In the genomic region with DNA sequence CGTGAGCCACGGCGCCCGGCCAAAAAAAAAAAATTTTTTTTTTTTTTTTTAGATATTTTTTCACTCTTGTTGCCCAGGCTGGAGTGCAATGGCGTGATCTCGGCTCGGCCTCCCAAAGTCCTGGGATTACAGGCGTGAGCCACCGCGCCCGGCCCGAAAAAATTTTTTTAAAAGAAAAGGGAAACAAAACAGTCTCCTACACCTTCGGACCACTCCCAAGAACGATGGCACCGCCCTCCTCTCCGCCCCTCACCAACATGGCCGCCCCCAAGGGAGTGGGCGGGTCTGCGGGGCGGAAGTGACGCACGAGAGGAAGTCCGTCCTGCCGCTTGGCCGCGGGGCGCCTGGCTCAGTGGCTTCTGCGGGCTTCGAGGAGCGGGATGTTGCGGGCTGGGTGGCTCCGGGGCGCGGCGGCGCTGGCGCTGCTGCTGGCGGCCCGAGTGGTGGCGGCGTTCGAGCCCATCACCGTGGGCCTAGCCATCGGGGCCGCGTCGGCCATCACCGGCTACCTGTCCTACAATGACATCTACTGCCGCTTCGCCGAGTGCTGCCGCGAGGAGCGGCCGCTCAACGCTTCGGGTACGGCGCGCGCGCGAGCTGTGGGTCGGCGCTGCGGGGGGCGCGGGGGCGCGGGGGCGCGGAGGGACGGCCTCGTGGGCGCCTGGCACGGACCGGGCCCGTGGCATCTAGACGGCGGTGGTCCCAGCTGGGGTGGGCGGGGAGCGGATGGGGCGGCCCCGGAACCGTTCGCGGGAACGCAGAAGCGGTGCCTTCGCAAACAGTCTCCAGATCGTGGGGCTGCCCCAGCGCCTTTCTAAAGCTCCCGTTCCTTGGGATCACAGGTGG, we compare ENCODE assay signal across 8 cellular contexts. TPM values are rescaled to one million over a fixed set of nuclear protein-coding genes. Genes with fewer than 3 reads are reported as not detected.
DNase-seq lines count a peak whose midpoint lies in the region; ATAC-seq and TF ChIP-seq lines count a peak whose summit lies in the region.

TOR1B (plus strand) TSS at position 352 of the 846 bp plus-strand sequence; CDS start at position 381, 29 bp downstream.

- peak within 1 kb of the TSS; percentile 74 to 98 for H3K4me3 ChIP-seq in esophagus (ENCODE audit: low read depth in 1 of 2, low read length in 2 of 2)
- H3K4me3 ChIP-seq in mucosa of stomach (ENCODE audit: low read length) = peak within 1 kb of the TSS; percentile 60

- no peaks in the 10 kb centered on the region for H3K36me3 ChIP-seq in esophagus (ENCODE audit: control insufficient read depth in 2 of 2, insufficient read depth in 2 of 2, low read length in 1 of 2)
- no peaks in the 10 kb centered on the region for H3K36me3 ChIP-seq in mucosa of stomach (ENCODE audit: control insufficient read depth, insufficient read depth, low read length)

- H3K4me3 Mint-ChIP-seq in activated T-cell treated with anti-CD3 and anti-CD28 coated beads, Interleukin-2, amount 50 U/mL, for 24 hours = peak within 1 kb of the TSS; percentile 87

- ATAC-seq in GM21717 (IDR thresholded peaks at IDR 0.05; ENCODE audit: unreplicated experiment) = peak; percentile 88

- H3K27me3 ChIP-seq in esophagus (ENCODE audit: control insufficient read depth in 1 of 2, insufficient read depth in 2 of 2, low read length in 2 of 2) (no peaks in the 10 kb centered on the region), mucosa of stomach (ENCODE audit: control insufficient read depth, insufficient read depth, low read length) (no peaks in the 10 kb centered on the region)

- H3K27ac Mint-ChIP-seq in activated T-cell treated with anti-CD3 and anti-CD28 coated beads, Interleukin-2, amount 50 U/mL, for 24 hours = peak within 1 kb of the TSS; percentile 94

- 0 to 1% methylated on average over 77 to 93 of the region's 93 CpGs for WGBS in esophagus, 2 donors

- H3K9me3 ChIP-seq in esophagus (ENCODE audit: control insufficient read depth in 2 of 2, insufficient read depth in 1 of 2, low read depth in 1 of 2, low read length in 1 of 2) (no peaks in the 10 kb centered on the region), mucosa of stomach (ENCODE audit: control insufficient read depth, low read length) (no peaks in the 10 kb centered on the region)

- peak within 1 kb of the TSS; percentile 78 to 93 for H3K27ac ChIP-seq in esophagus (ENCODE audit: low read depth in 2 of 2, low read length in 1 of 2)

- no peaks in the 10 kb centered on the region for H3K27me3 Mint-ChIP-seq in activated T-cell treated with anti-CD3 and anti-CD28 coated beads, Interleukin-2, amount 50 U/mL, for 24 hours

- H3K9ac ChIP-seq in mucosa of stomach (ENCODE audit: low read length) = peak within 1 kb of the TSS; percentile 42

- DNase-seq in DMS153 (lab: John Stamatoyannopoulos, UW) = peak; percentile 76
- DNase-seq in KBM-7 = peak; percentile 96
- DNase-seq in activated T-cell treated with anti-CD3 and anti-CD28 coated beads, Interleukin-2, amount 50 U/mL, for 24 hours = peak; percentile 99
- DNase-seq in stimulated activated CD8-positive, alpha-beta memory T cell treated with anti-CD3 and anti-CD28 coated beads, Interleukin-4, amount 100 ng/mL, for 48 hours = peak; percentile 97

- H3K9me3 Mint-ChIP-seq in activated T-cell treated with anti-CD3 and anti-CD28 coated beads, Interleukin-2, amount 50 U/mL, for 24 hours = no peaks in the 10 kb centered on the region

- H3K36me3 Mint-ChIP-seq in activated T-cell treated with anti-CD3 and anti-CD28 coated beads, Interleukin-2, amount 50 U/mL, for 24 hours (ENCODE audit: low read depth) = peaks cover 42% of the 10 kb centered on the region

- H3K4me1 Mint-ChIP-seq in activated T-cell treated with anti-CD3 and anti-CD28 coated beads, Interleukin-2, amount 50 U/mL, for 24 hours (ENCODE audit: low read depth) = peaks cover 27% of the 10 kb centered on the region

- H3K4me1 ChIP-seq in esophagus (ENCODE audit: control insufficient read depth in 2 of 2, insufficient read depth in 2 of 2, low read length in 1 of 2) = peaks cover 2 to 6% of the 10 kb centered on the region in 2 donors
- peaks cover 18% of the 10 kb centered on the region for H3K4me1 ChIP-seq in mucosa of stomach (ENCODE audit: control insufficient read depth, insufficient read depth, low read length)

- in situ Hi-C loops in KBM-7 (cut with MboI; ENCODE audit: low pct_unique_long_range_greater_than_20kb, low sequenced_read_pairs) = no loop called here

TF ChIP-seq in PFSK-1, 5 proteins besides CTCF, POLR2A, EP300 and RAD21:
- TF ChIP-seq SIN3A (IDR thresholded peaks at IDR 0.05; ENCODE audit: borderline replicate concordance, insufficient read depth, low read length) (no peak), FOXP2 (optimal IDR thresholded peaks at IDR 0.05; ENCODE audit: borderline replicate concordance, extremely low read depth, extremely low read length, insufficient read depth) (peak; percentile 78), POLR2AphosphoS5 (IDR thresholded peaks at IDR 0.05; ENCODE audit: low read depth, low read length) (peak; percentile 82), TAF1 (IDR thresholded peaks at IDR 0.05; ENCODE audit: borderline replicate concordance, insufficient read depth, low read length) (peak; percentile 72)
- TF ChIP-seq, protein P1, sequence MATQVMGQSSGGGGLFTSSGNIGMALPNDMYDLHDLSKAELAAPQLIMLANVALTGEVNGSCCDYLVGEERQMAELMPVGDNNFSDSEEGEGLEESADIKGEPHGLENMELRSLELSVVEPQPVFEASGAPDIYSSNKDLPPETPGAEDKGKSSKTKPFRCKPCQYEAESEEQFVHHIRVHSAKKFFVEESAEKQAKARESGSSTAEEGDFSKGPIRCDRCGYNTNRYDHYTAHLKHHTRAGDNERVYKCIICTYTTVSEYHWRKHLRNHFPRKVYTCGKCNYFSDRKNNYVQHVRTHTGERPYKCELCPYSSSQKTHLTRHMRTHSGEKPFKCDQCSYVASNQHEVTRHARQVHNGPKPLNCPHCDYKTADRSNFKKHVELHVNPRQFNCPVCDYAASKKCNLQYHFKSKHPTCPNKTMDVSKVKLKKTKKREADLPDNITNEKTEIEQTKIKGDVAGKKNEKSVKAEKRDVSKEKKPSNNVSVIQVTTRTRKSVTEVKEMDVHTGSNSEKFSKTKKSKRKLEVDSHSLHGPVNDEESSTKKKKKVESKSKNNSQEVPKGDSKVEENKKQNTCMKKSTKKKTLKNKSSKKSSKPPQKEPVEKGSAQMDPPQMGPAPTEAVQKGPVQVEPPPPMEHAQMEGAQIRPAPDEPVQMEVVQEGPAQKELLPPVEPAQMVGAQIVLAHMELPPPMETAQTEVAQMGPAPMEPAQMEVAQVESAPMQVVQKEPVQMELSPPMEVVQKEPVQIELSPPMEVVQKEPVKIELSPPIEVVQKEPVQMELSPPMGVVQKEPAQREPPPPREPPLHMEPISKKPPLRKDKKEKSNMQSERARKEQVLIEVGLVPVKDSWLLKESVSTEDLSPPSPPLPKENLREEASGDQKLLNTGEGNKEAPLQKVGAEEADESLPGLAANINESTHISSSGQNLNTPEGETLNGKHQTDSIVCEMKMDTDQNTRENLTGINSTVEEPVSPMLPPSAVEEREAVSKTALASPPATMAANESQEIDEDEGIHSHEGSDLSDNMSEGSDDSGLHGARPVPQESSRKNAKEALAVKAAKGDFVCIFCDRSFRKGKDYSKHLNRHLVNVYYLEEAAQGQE (IDR thresholded peaks at IDR 0.05; ENCODE audit: insufficient read depth in 1 of 2, low read depth in 2 of 2, low read length in 2 of 2) = no peak
TF ChIP-seq in PFSK-1: peak in this region for 3.

RNA-seq across cellular contexts. Expression of gene TOR1B, which starts in this region (rescaled TPM):
- polyA plus RNA-seq in PFSK-1 (2012; ENCODE audit: insufficient read length, low read depth) = 32.0 TPM
- 1 to 10 TPM; 8.8 to 9.7 TPM for polyA plus RNA-seq in esophagus

Comparison
In these comparisons a context has a peak if more than half of its experiments do, and no peak if none do; other contexts are left out.
1. Peak in every context shown above with its lines: DNase-seq, ATAC-seq, H3K4me3 ChIP-seq and H3K27ac ChIP-seq.